Comparison of ENCODE assay signal across 8 cellular contexts in genomic region chr1:169711469-169712308, GRCh38. TPM values are rescaled to one million over a fixed set of nuclear protein-coding genes. Genes with fewer than 3 reads are reported as not detected.
DNase-seq lines count a peak whose midpoint lies in the region; ATAC-seq, FAIRE-seq and TF ChIP-seq lines count a peak whose summit lies in the region.

SELL (minus strand) TSS chr1:169711620; CDS start chr1:169711498, 122 bp downstream.

- H3K4me1 ChIP-seq in body of pancreas: peaks cover 9% of the 10 kb centered on the region
- peaks cover 4% of the 10 kb centered on the region for H3K4me1 ChIP-seq in iPS-20b (ENCODE audit: insufficient read depth, low read length)
- no peaks in the 10 kb centered on the region for H3K4me1 ChIP-seq in smooth muscle cell (ENCODE audit: low read depth)

- DNase-seq in NCI-H1694 treated with DMSO at 0.1 percent for 48 hours (lab: John Stamatoyannopoulos, UW) (peak; percentile 51), T-helper 22 cell (ENCODE audit: low read depth) (peak; percentile 39), body of pancreas (peak; percentile 64 to 73 (median 68)), smooth muscle cell (lab: John Stamatoyannopoulos, UW; ENCODE audit: unreplicated experiment) (no peak)

- ATAC-seq in GM18498 (IDR thresholded peaks at IDR 0.05; ENCODE audit: unreplicated experiment): peak; percentile 79
- peak; percentile 69 for ATAC-seq in HG02870 (IDR thresholded peaks at IDR 0.05; ENCODE audit: unreplicated experiment)
- ATAC-seq in body of pancreas: peak; percentile 96

- no peaks in the 10 kb centered on the region for H3K79me2 ChIP-seq in smooth muscle cell (ENCODE audit: low read depth)

- 7% methylated on average over 6 of the region's 6 CpGs for WGBS in body of pancreas, 2 donors
- WGBS in smooth muscle cell (ENCODE audit: low lambda C conversion rate): 23% methylated on average over 6 of the region's 6 CpGs

- no peaks in the 10 kb centered on the region for H3F3A ChIP-seq in smooth muscle cell (ENCODE audit: low read depth)

- intact Hi-C loops in body of pancreas (cut with DNase I): loop anchor here (10.0 kb wide), 1 partner anchor 157 kb away; no protein-coding TSS in a partner anchor

- H4K20me1 ChIP-seq in smooth muscle cell (ENCODE audit: low read depth): no peaks in the 10 kb centered on the region

- TF ChIP-seq POLR2A in body of pancreas (IDR thresholded peaks at IDR 0.05): no peak

- no peaks in the 10 kb centered on the region for H3K36me3 ChIP-seq in body of pancreas (replicated peaks in 1 of 2; ENCODE audit: insufficient read depth in 1 of 2, low read depth in 2 of 2)
- no peaks in the 10 kb centered on the region for H3K36me3 ChIP-seq in iPS-20b (ENCODE audit: insufficient read depth, low read depth, low read length)
- no peaks in the 10 kb centered on the region for H3K36me3 ChIP-seq in smooth muscle cell (ENCODE audit: low read depth)

- H3K9ac ChIP-seq in iPS-20b (ENCODE audit: low read depth, low read length) (no peak within 1 kb of the TSS), smooth muscle cell (ENCODE audit: low read depth) (no peak within 1 kb of the TSS)

- H3K27ac ChIP-seq in body of pancreas: no peak within 1 kb of the TSS
- no peak within 1 kb of the TSS for H3K27ac ChIP-seq in iPS-20b (ENCODE audit: low read length)
- no peak within 1 kb of the TSS for H3K27ac ChIP-seq in smooth muscle cell (ENCODE audit: low read depth)

- no peaks in the 10 kb centered on the region for H3K27me3 ChIP-seq in body of pancreas
- H3K27me3 ChIP-seq in iPS-20b (ENCODE audit: insufficient read depth, low read length): no peaks in the 10 kb centered on the region
- H3K27me3 ChIP-seq in smooth muscle cell (ENCODE audit: low read depth): no peaks in the 10 kb centered on the region

- no peak within 1 kb of the TSS for H3K4me3 ChIP-seq in body of pancreas
- peak within 1 kb of the TSS; percentile 20 for H3K4me3 ChIP-seq in iPS-20b (ENCODE audit: low read length)
- H3K4me3 ChIP-seq in smooth muscle cell: peak within 1 kb of the TSS; percentile 46

- H2AFZ ChIP-seq in smooth muscle cell (ENCODE audit: low read depth): peak within 1 kb of the TSS; percentile 79

- peak within 1 kb of the TSS; percentile 83 for H3K4me2 ChIP-seq in smooth muscle cell

- peak; percentile 94 for FAIRE-seq in A204.1 (lab: Jason Lieb, UNC)

- TF ChIP-seq CTCF in body of pancreas (IDR thresholded peaks at IDR 0.05) (peak; percentile 54 to 84 (median 76)), smooth muscle cell (IDR thresholded peaks at IDR 0.05; ENCODE audit: borderline replicate concordance, insufficient read depth, poor library complexity, severe bottlenecking) (peak; percentile 65)

- H3K9me3 ChIP-seq in body of pancreas (no peaks in the 10 kb centered on the region), iPS-20b (ENCODE audit: insufficient read depth, low read depth, low read length) (no peaks in the 10 kb centered on the region), smooth muscle cell (replicated peaks; ENCODE audit: low read depth) (no peaks in the 10 kb centered on the region)

RNA-seq across cellular contexts. Expression of gene SELL, which starts in this region (rescaled TPM):
- under 1 TPM in 1 of 2 donors, not detected in 1; 0.26 TPM for total RNA-seq in body of pancreas
- total RNA-seq in smooth muscle cell: 0.85 and 1.4 TPM in 2 replicates
- polyA plus RNA-seq in smooth muscle cell: 0.41 and 0.48 TPM in 2 replicates

Comparison
In these comparisons a context has a peak if more than half of its experiments do, and no peak if none do; other contexts are left out.
1. Peak in DNase-seq and ATAC-seq in body of pancreas; RNA of the gene not detected or under 1 TPM.
2. H3K4me3 ChIP-seq: peak in iPS-20b (single experiment) and smooth muscle cell (single experiment); none in body of pancreas (0 of 2).
3. Peak in every context shown above with its lines, with median percentiles within 50 percentile points of each other: ATAC-seq.